2 cellular contexts compared by ENCODE assay signal in the genomic region with DNA sequence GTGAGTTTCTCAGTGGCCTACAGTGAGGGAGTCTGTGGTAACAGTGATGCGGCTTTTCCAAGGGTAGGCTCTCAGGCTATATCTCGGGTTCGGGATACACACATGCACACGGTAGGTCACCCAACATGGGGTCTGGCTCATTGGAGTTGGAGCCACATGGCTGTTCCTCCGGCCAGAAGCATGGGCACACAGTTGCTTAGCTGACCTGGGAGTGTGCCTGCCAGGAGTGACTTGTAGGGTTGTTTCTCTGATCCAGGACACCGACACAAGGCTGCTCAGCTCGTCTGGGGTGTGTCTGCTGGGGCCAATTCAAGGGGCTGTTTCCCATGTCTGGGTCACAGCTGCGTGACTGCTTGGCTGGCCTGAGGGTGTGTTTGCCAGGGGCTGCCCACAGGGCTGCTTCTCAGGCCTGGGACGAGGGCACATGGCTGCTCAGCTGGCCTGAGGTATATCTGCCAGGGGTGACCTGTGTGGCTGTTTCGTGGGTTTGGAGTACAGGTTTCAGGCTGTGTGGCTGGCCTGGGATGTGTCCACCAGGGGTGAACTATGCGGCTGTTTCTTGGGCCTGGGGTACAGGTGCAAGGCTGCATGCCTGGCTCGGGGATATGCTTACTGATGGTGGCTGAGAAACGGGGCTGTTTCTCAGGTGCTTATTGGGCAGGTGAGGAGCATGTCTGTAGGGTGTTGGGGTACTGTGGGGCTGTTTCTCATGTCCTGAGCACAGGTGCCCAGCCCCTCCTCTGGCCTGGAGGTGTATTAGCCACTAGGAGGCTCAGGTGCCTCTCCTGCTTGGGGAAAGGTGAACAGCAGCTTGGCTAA.
A peak's percentile ranks its signal among the peaks of the same experiment; 100 is the strongest.
TF ChIP-seq lines count a peak whose summit lies in the region.

No MANE protein-coding gene starts in this region.

TF ChIP-seq in HepG2, 621 proteins besides CTCF, POLR2A, EP300 and RAD21:
- TF ChIP-seq ZNF350 (CRISPR knock-in tag; IDR thresholded peaks at IDR 0.05; ENCODE audit: borderline replicate concordance, low read depth) (peak; percentile 39; the same call in 1 of the 2 replicates), MTF1 (CRISPR knock-in tag; IDR thresholded peaks at IDR 0.05) (no peak), HIVEP1 (CRISPR knock-in tag; IDR thresholded peaks at IDR 0.05) (0 out of 2 replicates have a peak, but pooled peaks have one; percentile 16), IRF2 (CRISPR knock-in tag; IDR thresholded peaks at IDR 0.05) (no peak)
- TF ChIP-seq, protein P1, sequence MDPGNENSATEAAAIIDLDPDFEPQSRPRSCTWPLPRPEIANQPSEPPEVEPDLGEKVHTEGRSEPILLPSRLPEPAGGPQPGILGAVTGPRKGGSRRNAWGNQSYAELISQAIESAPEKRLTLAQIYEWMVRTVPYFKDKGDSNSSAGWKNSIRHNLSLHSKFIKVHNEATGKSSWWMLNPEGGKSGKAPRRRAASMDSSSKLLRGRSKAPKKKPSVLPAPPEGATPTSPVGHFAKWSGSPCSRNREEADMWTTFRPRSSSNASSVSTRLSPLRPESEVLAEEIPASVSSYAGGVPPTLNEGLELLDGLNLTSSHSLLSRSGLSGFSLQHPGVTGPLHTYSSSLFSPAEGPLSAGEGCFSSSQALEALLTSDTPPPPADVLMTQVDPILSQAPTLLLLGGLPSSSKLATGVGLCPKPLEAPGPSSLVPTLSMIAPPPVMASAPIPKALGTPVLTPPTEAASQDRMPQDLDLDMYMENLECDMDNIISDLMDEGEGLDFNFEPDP (CRISPR knock-in tag; conservative IDR thresholded peaks at IDR 0.05) = 0 out of 2 replicates have a peak, but pooled peaks have one; percentile 54
- TF ChIP-seq, protein P2, sequence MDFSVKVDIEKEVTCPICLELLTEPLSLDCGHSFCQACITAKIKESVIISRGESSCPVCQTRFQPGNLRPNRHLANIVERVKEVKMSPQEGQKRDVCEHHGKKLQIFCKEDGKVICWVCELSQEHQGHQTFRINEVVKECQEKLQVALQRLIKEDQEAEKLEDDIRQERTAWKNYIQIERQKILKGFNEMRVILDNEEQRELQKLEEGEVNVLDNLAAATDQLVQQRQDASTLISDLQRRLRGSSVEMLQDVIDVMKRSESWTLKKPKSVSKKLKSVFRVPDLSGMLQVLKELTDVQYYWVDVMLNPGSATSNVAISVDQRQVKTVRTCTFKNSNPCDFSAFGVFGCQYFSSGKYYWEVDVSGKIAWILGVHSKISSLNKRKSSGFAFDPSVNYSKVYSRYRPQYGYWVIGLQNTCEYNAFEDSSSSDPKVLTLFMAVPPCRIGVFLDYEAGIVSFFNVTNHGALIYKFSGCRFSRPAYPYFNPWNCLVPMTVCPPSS (IDR thresholded peaks at IDR 0.05) = no peak

TF ChIP-seq in SK-N-SH, 30 proteins besides CTCF, POLR2A, EP300 and RAD21:
- no peak for TF ChIP-seq CHD2 (IDR thresholded peaks at IDR 0.05; ENCODE audit: low read length, partially characterized antibody)
